ENCODE assay signal across 8 cellular contexts in the genomic region with DNA sequence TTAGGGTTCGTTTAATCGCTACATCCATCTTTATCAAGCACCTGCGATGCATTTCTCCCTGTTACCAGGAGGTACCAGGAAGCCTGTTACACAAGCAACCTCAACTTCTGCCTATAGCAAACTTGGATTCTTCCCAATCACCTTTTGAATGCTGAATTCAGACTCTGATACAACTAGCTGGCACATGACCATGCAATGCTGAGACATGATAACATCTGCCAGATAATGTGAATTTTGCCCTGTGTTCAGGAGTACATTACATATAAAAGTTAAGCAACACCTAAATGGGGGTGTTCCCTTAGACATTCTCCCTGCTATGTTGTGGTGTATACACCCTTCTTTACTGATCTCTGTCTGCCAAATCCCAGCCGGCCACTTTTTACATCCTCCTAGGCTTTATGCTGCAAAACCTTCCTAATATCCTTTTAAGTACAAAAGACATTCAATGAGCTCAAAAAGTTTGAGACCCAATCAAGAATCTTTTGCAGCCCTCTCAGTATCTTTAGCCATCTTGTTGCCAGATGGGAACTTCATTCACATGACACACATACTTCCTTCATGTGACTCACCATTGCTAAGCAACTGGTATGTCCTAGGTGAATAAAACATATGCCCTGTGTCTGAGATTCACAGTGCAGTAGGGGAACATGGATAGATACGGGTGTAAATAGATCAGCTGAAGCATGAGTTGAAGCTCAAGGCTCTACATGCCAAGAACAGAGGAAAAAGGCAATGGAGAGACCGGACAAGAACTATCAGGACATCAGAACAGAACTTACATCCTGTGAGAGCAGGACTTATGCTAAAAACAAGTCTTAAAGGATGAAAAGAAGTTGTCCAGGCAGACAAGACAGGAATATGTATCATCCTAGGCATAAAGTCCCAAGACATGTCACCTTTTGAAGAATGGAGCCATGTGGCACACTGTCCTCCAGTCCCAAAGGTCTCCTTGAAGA.
A peak's percentile ranks its signal among the peaks of the same experiment; 100 is the strongest.
DNase-seq lines count a peak whose midpoint lies in the region; ATAC-seq, FAIRE-seq and TF ChIP-seq lines count a peak whose summit lies in the region.

No MANE protein-coding gene starts in this region.

- no peaks in the 10 kb centered on the region for H3K36me3 ChIP-seq in kidney epithelial cell (ENCODE audit: control insufficient read depth, insufficient read depth, low read length)

- H3K27me3 ChIP-seq in kidney epithelial cell (ENCODE audit: control insufficient read depth, insufficient read depth, low read length), result no peaks in the 10 kb centered on the region

- H3K4me3 ChIP-seq in kidney epithelial cell (ENCODE audit: low read depth, low read length), result no peak overlapping the region

- no peak for TF ChIP-seq POLR2A in GM12891 (IDR thresholded peaks at IDR 0.05; ENCODE audit: low read depth, low read length)

- TF ChIP-seq CTCF in kidney epithelial cell (IDR thresholded peaks at IDR 0.05; ENCODE audit: insufficient read depth, low read length, poor library complexity, severe bottlenecking), result no peak

- H3K27ac ChIP-seq in temporal lobe (ENCODE audit: low read depth, low read length), result peak overlapping the region; percentile 95

- ATAC-seq in GM19397 (IDR thresholded peaks at IDR 0.05; ENCODE audit: unreplicated experiment), result no peak
- no peak for ATAC-seq in HG03045 (IDR thresholded peaks at IDR 0.05; ENCODE audit: unreplicated experiment)

- DNase-seq in HTR-8/SVneo (ENCODE audit: insufficient read length, low spot score) (peak; percentile 41), astrocyte of the hippocampus (ENCODE audit: low read depth, low spot score) (peak; percentile 65), kidney epithelial cell (ENCODE audit: low read depth) (peak; percentile 73), GM12891 (ENCODE audit: insufficient read length, low spot score) (no peak)
- DNase-seq in central memory CD4-positive, alpha-beta T cell, result no peak

- peak; percentile 82 for FAIRE-seq in HTR-8/SVneo (lab: Jason Lieb, UNC)
- FAIRE-seq in GM12891 (lab: Jason Lieb, UNC), result no peak

TF ChIP-seq in GM12891, 5 proteins besides CTCF, POLR2A, EP300 and RAD21:
- TF ChIP-seq SPI1 (IDR thresholded peaks at IDR 0.05; ENCODE audit: low read depth, low read length), result no peak
- TF ChIP-seq TAF1 (IDR thresholded peaks at IDR 0.05; ENCODE audit: low read depth, low read length), result no peak
- TF ChIP-seq PAX5 (IDR thresholded peaks at IDR 0.05; ENCODE audit: insufficient read depth, low read length, severe bottlenecking), result no peak
- no peak for TF ChIP-seq POU2F2 (IDR thresholded peaks at IDR 0.05; ENCODE audit: low read depth, low read length)
- no peak for TF ChIP-seq POLR2AphosphoS5 (IDR thresholded peaks at IDR 0.05; ENCODE audit: low read depth, low read length)

Comparison
In these comparisons a context has a peak if more than half of its experiments do, and no peak if none do; other contexts are left out.
1. DNase-seq: peak in HTR-8/SVneo (single experiment), astrocyte of the hippocampus (single experiment) and kidney epithelial cell (single experiment); none in GM12891 (single experiment) and central memory CD4-positive, alpha-beta T cell (single experiment).